In the genomic region with DNA sequence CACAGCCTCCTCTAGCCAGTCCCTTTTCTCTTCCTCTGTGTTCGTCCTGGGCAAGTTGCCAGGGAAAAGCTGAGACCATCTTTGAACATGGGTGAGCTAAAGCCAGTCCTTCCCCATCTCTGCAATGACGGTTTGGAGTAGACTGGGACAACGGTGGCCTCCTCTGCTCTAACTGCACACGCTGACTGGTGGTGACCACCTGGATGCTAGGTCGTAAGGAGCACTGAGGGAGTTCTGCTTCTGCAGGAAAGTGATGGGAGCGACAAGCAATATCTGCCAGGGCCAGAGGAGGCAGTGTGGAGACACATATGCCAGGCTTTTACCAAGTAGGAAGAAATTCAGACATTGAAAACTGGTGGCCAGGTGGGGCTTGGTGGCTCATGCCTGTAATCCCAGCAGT, we compare ENCODE assay signal across 8 cellular contexts.
DNase-seq lines count a peak whose midpoint lies in the region; ATAC-seq and TF ChIP-seq lines count a peak whose summit lies in the region.

No MANE protein-coding gene starts in this region.

- ATAC-seq in foreskin keratinocyte, result peak; percentile 57

- H3K9me3 Mint-ChIP-seq in progenitor cell of endocrine pancreas (ENCODE audit: low read depth), result no peaks in the 10 kb centered on the region

- H3K27me3 ChIP-seq in WERI-Rb-1 (ENCODE audit: insufficient read depth, low read depth, severe bottlenecking) (no peaks in the 10 kb centered on the region), foreskin keratinocyte (peaks cover 2% of the 10 kb centered on the region)

- no peak overlapping the region for H3K4me3 ChIP-seq in Jurkat, Clone E6-1 (ENCODE audit: low read length)
- no peak overlapping the region for H3K4me3 ChIP-seq in WERI-Rb-1 (ENCODE audit: low read depth, low read length)

- H3K27ac ChIP-seq in WERI-Rb-1 (no peak overlapping the region), foreskin keratinocyte (no peak overlapping the region)

- H3K27ac Mint-ChIP-seq in progenitor cell of endocrine pancreas, result no peak overlapping the region

- TF ChIP-seq CTCF in WERI-Rb-1 (IDR thresholded peaks at IDR 0.05; ENCODE audit: low read depth, low read length) (peak; percentile 66), foreskin keratinocyte (conservative IDR thresholded peaks at IDR 0.05) (peak; percentile 59), progenitor cell of endocrine pancreas (IDR thresholded peaks at IDR 0.05; ENCODE audit: unreplicated experiment) (peak; percentile 50)

- H3K4me1 Mint-ChIP-seq in progenitor cell of endocrine pancreas (ENCODE audit: low read depth), result peaks cover 9% of the 10 kb centered on the region

- H3K36me3 Mint-ChIP-seq in progenitor cell of endocrine pancreas (ENCODE audit: insufficient read depth), result no peaks in the 10 kb centered on the region

- H3K4me3 Mint-ChIP-seq in progenitor cell of endocrine pancreas (ENCODE audit: low read depth), result no peak overlapping the region

- no peaks in the 10 kb centered on the region for H3K27me3 Mint-ChIP-seq in progenitor cell of endocrine pancreas

- no peaks in the 10 kb centered on the region for H3K4me1 ChIP-seq in foreskin keratinocyte

- H3K9me3 ChIP-seq in WERI-Rb-1 (ENCODE audit: severe bottlenecking), result no peaks in the 10 kb centered on the region

- peaks cover under 1% of the 10 kb centered on the region; the same call in 1 of the 2 replicates for H3K36me3 ChIP-seq in WERI-Rb-1

- peak; percentile 32 for DNase-seq in activated T-cell treated with anti-CD3 and anti-CD28 coated beads, Interleukin-2, amount 50 U/mL, for 1 hour
- no peak for DNase-seq in activated T-cell treated with anti-CD3 and anti-CD28 coated beads for 4 hours
- peak; percentile 37 for DNase-seq in Jurkat, Clone E6-1 (ENCODE audit: low read depth, low spot score)
- DNase-seq in WERI-Rb-1, result peak; percentile 50
- DNase-seq in foreskin keratinocyte, result peak in 1 of 2 donors; percentile 10
- DNase-seq in progenitor cell of endocrine pancreas (ENCODE audit: low spot score, unreplicated experiment), result no peak
- no peak for DNase-seq in central memory CD4-positive, alpha-beta T cell
- no peak for DNase-seq in ureter (ENCODE audit: low spot score)

Comparison
In these comparisons a context has a peak if more than half of its experiments do, and no peak if none do; other contexts are left out.
1. DNase-seq: peak in activated T-cell treated with anti-CD3 and anti-CD28 coated beads, Interleukin-2, amount 50 U/mL, for 1 hour (single experiment), Jurkat, Clone E6-1 (single experiment) and WERI-Rb-1 (single experiment); none in activated T-cell treated with anti-CD3 and anti-CD28 coated beads for 4 hours (single experiment), progenitor cell of endocrine pancreas (single experiment), central memory CD4-positive, alpha-beta T cell (single experiment) and ureter (single experiment).
2. Peak in every context shown above with its lines, with median percentiles within 50 percentile points of each other: CTCF ChIP-seq.